In genomic region chr18:79755496-79756142, GRCh38 we compare ENCODE assay signal across 18 cellular contexts. TPM values are rescaled to one million over a fixed set of nuclear protein-coding genes. Genes with fewer than 3 reads are reported as not detected.
DNase-seq lines count a peak whose midpoint lies in the region; ATAC-seq and TF ChIP-seq lines count a peak whose summit lies in the region.
"Had no signal": no experiment of that assay in that cellular context is flagged by ENCODE, and none has a peak within 500 bp of the region (broad histone marks: within the 10 kb centered on the region; RNA-seq: fewer than 3 reads in every experiment).

No MANE protein-coding gene starts in this region.

- H3K27me3 Mint-ChIP-seq in activated naive CD8-positive, alpha-beta T cell treated with anti-CD3 and anti-CD28 coated beads, Interleukin-2, amount 10 ng/mL, durations not matched to agents 7 days and 5 days: no peaks in the 10 kb centered on the region
- no peaks in the 10 kb centered on the region for H3K27me3 Mint-ChIP-seq in activated naive CD8-positive, alpha-beta T cell treated with anti-CD3 and anti-CD28 coated beads for 36 hours
- H3K27me3 Mint-ChIP-seq in activated CD8-positive, alpha-beta T cell treated with anti-CD3 and anti-CD28 coated beads for 36 hours: no peaks in the 10 kb centered on the region

- no peak overlapping the region for H3K4me2 ChIP-seq in mammary epithelial cell (ENCODE audit: insufficient read depth, low read depth, low read length)
- H3K4me2 ChIP-seq: BLaER1 had no signal

- no peak for TF ChIP-seq CTCF in mammary epithelial cell (conservative IDR thresholded peaks at IDR 0.05 in 1 of 2, IDR thresholded peaks at IDR 0.05 in 1 of 2; ENCODE audit: extremely low read depth in 1 of 2, insufficient read depth in 1 of 2, low read depth in 1 of 2, low read length in 2 of 2)
- TF ChIP-seq CTCF in activated CD8-positive, alpha-beta T cell treated with anti-CD3 and anti-CD28 coated beads for 36 hours (IDR thresholded peaks at IDR 0.05): no peak

- 97% methylated on average over 30 of the region's 31 CpGs for WGBS in mammary epithelial cell (ENCODE audit: low coverage, missing lambda C conversion rate)

- BruUV-seq in mammary epithelial cell (replicated peaks; lab: Mats Ljungman, UMichigan): no TSS peak

- POLR2A ChIA-PET in activated naive CD8-positive, alpha-beta T cell treated with anti-CD3 and anti-CD28 coated beads, Interleukin-2, amount 10 ng/mL, durations not matched to agents 7 days and 5 days (lab: Charles Lee): no interaction called here
- POLR2A ChIA-PET in activated CD8-positive, alpha-beta T cell treated with anti-CD3 and anti-CD28 coated beads for 36 hours (lab: Charles Lee): no interaction called here

- no peak overlapping the region for H3K4me3 Mint-ChIP-seq in activated naive CD8-positive, alpha-beta T cell treated with anti-CD3 and anti-CD28 coated beads, Interleukin-2, amount 10 ng/mL, durations not matched to agents 7 days and 5 days
- no peak overlapping the region for H3K4me3 Mint-ChIP-seq in activated naive CD8-positive, alpha-beta T cell treated with anti-CD3 and anti-CD28 coated beads for 36 hours
- no peak overlapping the region for H3K4me3 Mint-ChIP-seq in stimulated activated effector memory CD8-positive, alpha-beta T cell treated with anti-CD3 and anti-CD28 coated beads, Interleukin-12 subunit alpha, Interleukin-12 subunit beta, amount 100 ng/mL, for 72 hours
- H3K4me3 Mint-ChIP-seq in activated CD8-positive, alpha-beta T cell treated with anti-CD3 and anti-CD28 coated beads for 36 hours: no peak overlapping the region

- no peak overlapping the region for H2AFZ ChIP-seq in mammary epithelial cell (ENCODE audit: low read depth, low read length)

- no peak overlapping the region for H3K27ac ChIP-seq in mammary epithelial cell (ENCODE audit: insufficient read depth, low read depth, low read length)
- H3K27ac ChIP-seq: BLaER1 had no signal

- peaks cover 8% of the 10 kb centered on the region for H3K36me3 ChIP-seq in mammary epithelial cell (ENCODE audit: insufficient read depth, low read length)

- H3K4me3 ChIP-seq in mammary epithelial cell (replicated peaks in 1 of 3; ENCODE audit: insufficient read depth in 1 of 3, low read depth in 2 of 3, low read length in 3 of 3): no peak overlapping the region
- H3K4me3 ChIP-seq: BLaER1 had no signal

- no peaks in the 10 kb centered on the region for H3K79me2 ChIP-seq in mammary epithelial cell (ENCODE audit: insufficient read depth, low read length)

- no peak for ATAC-seq in activated naive CD8-positive, alpha-beta T cell treated with anti-CD3 and anti-CD28 coated beads, Interleukin-2, amount 10 ng/mL, durations not matched to agents 7 days and 5 days (ENCODE audit: low read depth)
- ATAC-seq in stimulated activated effector memory CD8-positive, alpha-beta T cell treated with anti-CD3 and anti-CD28 coated beads, Interleukin-12 subunit alpha, Interleukin-12 subunit beta, amount 100 ng/mL, for 72 hours: peak; percentile 24
- ATAC-seq in GM19395 (IDR thresholded peaks at IDR 0.05; ENCODE audit: unreplicated experiment): no peak
- ATAC-seq in activated CD8-positive, alpha-beta T cell treated with anti-CD3 and anti-CD28 coated beads for 36 hours: no peak

- no peak overlapping the region for H3K27ac Mint-ChIP-seq in activated naive CD8-positive, alpha-beta T cell treated with anti-CD3 and anti-CD28 coated beads, Interleukin-2, amount 10 ng/mL, durations not matched to agents 7 days and 5 days
- no peak overlapping the region for H3K27ac Mint-ChIP-seq in activated naive CD8-positive, alpha-beta T cell treated with anti-CD3 and anti-CD28 coated beads for 36 hours
- H3K27ac Mint-ChIP-seq in stimulated activated effector memory CD8-positive, alpha-beta T cell treated with anti-CD3 and anti-CD28 coated beads, Interleukin-12 subunit alpha, Interleukin-12 subunit beta, amount 100 ng/mL, for 72 hours: no peak overlapping the region
- no peak overlapping the region for H3K27ac Mint-ChIP-seq in activated CD8-positive, alpha-beta T cell treated with anti-CD3 and anti-CD28 coated beads for 36 hours

- dilution Hi-C loops in mammary epithelial cell (cut with HindIII; ENCODE audit: low sequenced_read_pairs): no loop called here

- in situ Hi-C loops in mammary epithelial cell (cut with MboI; ENCODE audit: low sequenced_read_pairs in 2 of 2): no loop called here

- intact Hi-C loops in mammary epithelial cell (cut with micrococcal nuclease): no loop called here
- intact Hi-C loops in activated CD8-positive, alpha-beta T cell treated with anti-CD3 and anti-CD28 coated beads for 36 hours (cut with micrococcal nuclease): no loop called here

- no peaks in the 10 kb centered on the region for H3K4me1 ChIP-seq in mammary epithelial cell (ENCODE audit: insufficient read depth, low read length)
- H3K4me1 ChIP-seq: BLaER1 had no signal

- H3K36me3 Mint-ChIP-seq in activated naive CD8-positive, alpha-beta T cell treated with anti-CD3 and anti-CD28 coated beads, Interleukin-2, amount 10 ng/mL, durations not matched to agents 7 days and 5 days: peaks cover 29% of the 10 kb centered on the region
- peaks cover 41% of the 10 kb centered on the region for H3K36me3 Mint-ChIP-seq in activated naive CD8-positive, alpha-beta T cell treated with anti-CD3 and anti-CD28 coated beads for 36 hours
- H3K36me3 Mint-ChIP-seq in stimulated activated effector memory CD8-positive, alpha-beta T cell treated with anti-CD3 and anti-CD28 coated beads, Interleukin-12 subunit alpha, Interleukin-12 subunit beta, amount 100 ng/mL, for 72 hours: peaks cover 58% of the 10 kb centered on the region
- peaks cover 57% of the 10 kb centered on the region for H3K36me3 Mint-ChIP-seq in activated CD8-positive, alpha-beta T cell treated with anti-CD3 and anti-CD28 coated beads for 36 hours (ENCODE audit: low read depth)

- peaks cover 12% of the 10 kb centered on the region for H3K9me3 Mint-ChIP-seq in activated naive CD8-positive, alpha-beta T cell treated with anti-CD3 and anti-CD28 coated beads, Interleukin-2, amount 10 ng/mL, durations not matched to agents 7 days and 5 days
- H3K9me3 Mint-ChIP-seq in activated naive CD8-positive, alpha-beta T cell treated with anti-CD3 and anti-CD28 coated beads for 36 hours: peaks cover 11% of the 10 kb centered on the region
- peaks cover 5% of the 10 kb centered on the region for H3K9me3 Mint-ChIP-seq in stimulated activated effector memory CD8-positive, alpha-beta T cell treated with anti-CD3 and anti-CD28 coated beads, Interleukin-12 subunit alpha, Interleukin-12 subunit beta, amount 100 ng/mL, for 72 hours
- H3K9me3 Mint-ChIP-seq in activated CD8-positive, alpha-beta T cell treated with anti-CD3 and anti-CD28 coated beads for 36 hours: peaks cover 7% of the 10 kb centered on the region

- H4K20me1 ChIP-seq in mammary epithelial cell (ENCODE audit: insufficient read depth, low read length): peaks cover 2% of the 10 kb centered on the region

- CTCF ChIA-PET in mammary epithelial cell (lab: Charles Lee; ENCODE audit: low non-redundant PET): no interaction called here
- CTCF ChIA-PET in activated CD8-positive, alpha-beta T cell treated with anti-CD3 and anti-CD28 coated beads for 36 hours (lab: Charles Lee): no interaction called here

- no peaks in the 10 kb centered on the region for H3K27me3 ChIP-seq in mammary epithelial cell (ENCODE audit: insufficient read depth, low read length)
- H3K27me3 ChIP-seq: BLaER1 had no signal

- no peak overlapping the region for H3K9ac ChIP-seq in mammary epithelial cell (ENCODE audit: insufficient read depth, low read length)
- H3K9ac ChIP-seq: BLaER1 had no signal

- no peaks in the 10 kb centered on the region for H3K4me1 Mint-ChIP-seq in activated naive CD8-positive, alpha-beta T cell treated with anti-CD3 and anti-CD28 coated beads, Interleukin-2, amount 10 ng/mL, durations not matched to agents 7 days and 5 days
- no peaks in the 10 kb centered on the region for H3K4me1 Mint-ChIP-seq in activated naive CD8-positive, alpha-beta T cell treated with anti-CD3 and anti-CD28 coated beads for 36 hours
- no peaks in the 10 kb centered on the region for H3K4me1 Mint-ChIP-seq in stimulated activated effector memory CD8-positive, alpha-beta T cell treated with anti-CD3 and anti-CD28 coated beads, Interleukin-12 subunit alpha, Interleukin-12 subunit beta, amount 100 ng/mL, for 72 hours
- H3K4me1 Mint-ChIP-seq in activated CD8-positive, alpha-beta T cell treated with anti-CD3 and anti-CD28 coated beads for 36 hours (ENCODE audit: low read depth): peaks cover 3% of the 10 kb centered on the region

- H3K9me3 ChIP-seq in mammary epithelial cell (replicated peaks; ENCODE audit: insufficient read depth, low read length): no peaks in the 10 kb centered on the region
- H3K9me3 ChIP-seq: BLaER1 had no signal

- DNase-seq in activated naive CD8-positive, alpha-beta T cell treated with anti-CD3 and anti-CD28 coated beads, Interleukin-2, amount 10 ng/mL, durations not matched to agents 7 days and 5 days: peak; percentile 6
- DNase-seq in activated naive CD8-positive, alpha-beta T cell treated with anti-CD3 and anti-CD28 coated beads for 36 hours: no peak
- peak; percentile 83 for DNase-seq in mesenteric fat pad (ENCODE audit: low spot score)
- no peak for DNase-seq in stimulated activated effector memory CD8-positive, alpha-beta T cell treated with anti-CD3 and anti-CD28 coated beads, Interleukin-12 subunit alpha, Interleukin-12 subunit beta, amount 100 ng/mL, for 72 hours (ENCODE audit: low spot score in 2 of 2)
- no peak for DNase-seq in mammary epithelial cell
- DNase-seq in activated CD8-positive, alpha-beta T cell treated with anti-CD3 and anti-CD28 coated beads for 36 hours: no peak
- DNase-seq: GF-D8; GOT3; KG1; NCI-H1417 treated with DMSO at 0.1 percent for 48 hours; NCI-H1930; NCI-H69; NK-92 treated with Interleukin-12 subunit alpha and Interleukin-12 subunit beta, amount 100 ng/mL, for 24 hours had no signal

RNA-seq across cellular contexts. Expression of gene KCNG2, which starts 42.1 kb away (rescaled TPM):
- total RNA-seq in activated naive CD8-positive, alpha-beta T cell treated with anti-CD3 and anti-CD28 coated beads, Interleukin-2, amount 10 ng/mL, durations not matched to agents 7 days and 5 days: not detected
- total RNA-seq in activated naive CD8-positive, alpha-beta T cell treated with anti-CD3 and anti-CD28 coated beads for 36 hours: not detected
- 0.51 TPM for total RNA-seq in mesenteric fat pad
- total RNA-seq in mammary epithelial cell: under 1 TPM in 1 of 2 donors, not detected in 1; 0.17 TPM
- not detected for polyA plus RNA-seq in mammary epithelial cell
- not detected for polyA minus RNA-seq in mammary epithelial cell
- total RNA-seq in activated CD8-positive, alpha-beta T cell treated with anti-CD3 and anti-CD28 coated beads for 36 hours: not detected
- total RNA-seq: Daoy, OCI-LY7, RPMI7951 had no signal

Comparison
In these comparisons a context has a peak if more than half of its experiments do, and no peak if none do; other contexts are left out.
1. DNase-seq: peak in activated naive CD8-positive, alpha-beta T cell treated with anti-CD3 and anti-CD28 coated beads, Interleukin-2, amount 10 ng/mL, durations not matched to agents 7 days and 5 days (single experiment) and mesenteric fat pad (single experiment); none in activated naive CD8-positive, alpha-beta T cell treated with anti-CD3 and anti-CD28 coated beads for 36 hours (single experiment), stimulated activated effector memory CD8-positive, alpha-beta T cell treated with anti-CD3 and anti-CD28 coated beads, Interleukin-12 subunit alpha, Interleukin-12 subunit beta, amount 100 ng/mL, for 72 hours (0 of 2), mammary epithelial cell (single experiment) and activated CD8-positive, alpha-beta T cell treated with anti-CD3 and anti-CD28 coated beads for 36 hours (single experiment).